Comparison of ENCODE assay signal across 8 cellular contexts in the genomic region with DNA sequence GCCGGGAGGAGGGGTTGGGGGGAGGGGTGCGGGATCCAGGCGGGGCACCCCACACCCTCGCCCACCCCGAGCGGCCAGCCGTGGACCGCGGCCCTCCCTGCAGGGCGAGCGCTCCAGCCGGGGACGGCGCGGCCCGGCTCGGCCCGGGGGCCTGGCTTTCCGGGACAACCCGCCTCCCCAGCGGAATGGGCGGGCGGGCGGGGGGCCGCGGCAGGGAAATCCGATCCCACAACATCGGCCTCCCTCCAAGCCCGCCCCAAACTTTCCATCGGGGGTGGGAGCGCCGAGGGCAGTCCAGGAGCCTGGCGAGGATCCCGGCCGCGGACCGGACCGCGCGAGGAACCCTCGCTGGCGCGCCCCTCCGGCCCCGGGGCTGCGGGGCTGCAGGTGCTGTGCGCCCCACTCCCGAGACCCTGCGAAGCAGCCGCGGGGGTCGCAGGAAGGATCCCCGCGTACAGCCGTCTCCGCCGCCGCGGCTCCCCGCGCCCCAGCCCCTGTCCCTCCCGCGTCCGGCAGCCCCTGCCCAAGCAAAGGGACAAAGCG. TPM values are rescaled to one million over a fixed set of nuclear protein-coding genes. Genes with fewer than 3 reads are reported as not detected.
DNase-seq lines count a peak whose midpoint lies in the region; ATAC-seq, FAIRE-seq and TF ChIP-seq lines count a peak whose summit lies in the region.

No MANE protein-coding gene starts in this region.

- H3K9me3 ChIP-seq in A549: no peaks in the 10 kb centered on the region
- H3K9me3 ChIP-seq in keratinocyte (ENCODE audit: control insufficient read depth, low read depth, low read length): no peaks in the 10 kb centered on the region

- H3K79me2 ChIP-seq in keratinocyte (ENCODE audit: control insufficient read depth, insufficient read depth, low read length): peaks cover 9% of the 10 kb centered on the region

- peak overlapping the region; percentile 3 for H2AFZ ChIP-seq in keratinocyte (ENCODE audit: control insufficient read depth, low read length)

- WGBS in A549 (ENCODE audit: missing lambda C conversion rate): no CpG with 5 or more reads among the region's 65 CpGs

- H3K36me3 ChIP-seq in keratinocyte (ENCODE audit: control insufficient read depth in 2 of 2, extremely low read depth in 1 of 2, insufficient read depth in 2 of 2, low read length in 2 of 2): peaks cover 16 to 20% of the 10 kb centered on the region in 2 experiments

- TF ChIP-seq EP300 in A549 (IDR thresholded peaks at IDR 0.05): no peak

- dilution Hi-C loops in keratinocyte (cut with MboI; ENCODE audit: extremely low pct_ligation_motif_present, low sequenced_read_pairs): no loop called here

- no peak for TF ChIP-seq POLR2A in A549 (IDR thresholded peaks at IDR 0.05; ENCODE audit: low read length)
- TF ChIP-seq POLR2A in NB4 (IDR thresholded peaks at IDR 0.05; ENCODE audit: extremely low read depth, insufficient read length): no peak

- peaks cover 13% of the 10 kb centered on the region for H3K4me1 ChIP-seq in A549
- peaks cover 38% of the 10 kb centered on the region for H3K4me1 ChIP-seq in keratinocyte (ENCODE audit: control insufficient read depth, extremely low read depth, insufficient read depth, low read length)

- peak; percentile 39 to 50 for ATAC-seq in A549
- peak; percentile 14 for ATAC-seq in GM18502 (IDR thresholded peaks at IDR 0.05; ENCODE audit: poor library complexity, unreplicated experiment)
- ATAC-seq in stimulated activated effector memory CD8-positive, alpha-beta T cell treated with anti-CD3 and anti-CD28 coated beads, Interleukin-12 subunit alpha, Interleukin-12 subunit beta, amount 100 ng/mL, for 72 hours: no peak

- TF ChIP-seq RAD21 in A549 (conservative IDR thresholded peaks at IDR 0.05 in 1 of 2, IDR thresholded peaks at IDR 0.05 in 1 of 2): no peak

- POLR2A ChIA-PET in A549 (lab: Yijun Ruan, JAX): interaction anchor here (0.6 to 1.5 kb wide), 5 partner anchors 11 to 231 kb away, joined by 3 to 30 read pairs (median 4); a partner anchor contains a TSS

- H4K20me1 ChIP-seq in keratinocyte (ENCODE audit: control insufficient read depth, extremely low read depth, insufficient read depth, low read length): no peaks in the 10 kb centered on the region

- DNase-seq in A549 (ENCODE audit: low read depth in 1 of 2, low spot score in 1 of 2): peak in 1 of 2 experiments; percentile 35
- peak; percentile 50 for DNase-seq in NB4 (ENCODE audit: low read depth)
- DNase-seq in caudate nucleus (lab: John Stamatoyannopoulos, UW): peak in 44 of 61 donors; percentile 37 to 85 (median 66)
- DNase-seq in keratinocyte (ENCODE audit: low read depth, low spot score): no peak
- DNase-seq in stimulated activated effector memory CD8-positive, alpha-beta T cell treated with anti-CD3 and anti-CD28 coated beads, Interleukin-12 subunit alpha, Interleukin-12 subunit beta, amount 100 ng/mL, for 72 hours (ENCODE audit: low spot score in 2 of 2): no peak
- DNase-seq in GM19240 (ENCODE audit: insufficient read length, low spot score): no peak
- no peak for DNase-seq in GM19239 (ENCODE audit: insufficient read length, low spot score)

- H3K4me3 ChIP-seq in A549 (peak overlapping the region; percentile 100), NB4 (ENCODE audit: low read depth, low read length) (peak overlapping the region; percentile 73), keratinocyte (ENCODE audit: control insufficient read depth in 2 of 3, extremely low read depth in 1 of 3, insufficient read depth in 2 of 3, low read depth in 1 of 3, low read length in 3 of 3) (peak overlapping the region; percentile 75 to 90 (median 80))

- peaks cover 3% of the 10 kb centered on the region for H3K9me1 ChIP-seq in keratinocyte (ENCODE audit: control insufficient read depth, extremely low read depth, insufficient read depth, low read length)

- FAIRE-seq in A549 (lab: Jason Lieb, UNC) (no peak), keratinocyte (lab: Jason Lieb, UNC) (no peak), GM19239 (lab: Jason Lieb, UNC) (no peak)

- H3K9ac ChIP-seq in keratinocyte (ENCODE audit: control insufficient read depth, extremely low read depth, insufficient read depth, low read length): peak overlapping the region; percentile 60

- no peak overlapping the region for H3K27ac Mint-ChIP-seq in stimulated activated effector memory CD8-positive, alpha-beta T cell treated with anti-CD3 and anti-CD28 coated beads, Interleukin-12 subunit alpha, Interleukin-12 subunit beta, amount 100 ng/mL, for 72 hours

- no peaks in the 10 kb centered on the region for H3K9me3 Mint-ChIP-seq in stimulated activated effector memory CD8-positive, alpha-beta T cell treated with anti-CD3 and anti-CD28 coated beads, Interleukin-12 subunit alpha, Interleukin-12 subunit beta, amount 100 ng/mL, for 72 hours

- peak overlapping the region; percentile 99 to 100 for H3K27ac ChIP-seq in A549
- H3K27ac ChIP-seq in caudate nucleus (ENCODE audit: low read depth, low read length): peak overlapping the region; percentile 94
- H3K27ac ChIP-seq in keratinocyte (ENCODE audit: control insufficient read depth, insufficient read depth, low read length): no peak overlapping the region

- H3K4me3 Mint-ChIP-seq in stimulated activated effector memory CD8-positive, alpha-beta T cell treated with anti-CD3 and anti-CD28 coated beads, Interleukin-12 subunit alpha, Interleukin-12 subunit beta, amount 100 ng/mL, for 72 hours: peak overlapping the region; percentile 81

- H3K4me2 ChIP-seq in A549 (peak overlapping the region; percentile 90), keratinocyte (ENCODE audit: control insufficient read depth, extremely low read depth, insufficient read depth, low read depth, low read length) (peak overlapping the region; percentile 93)

- peaks cover 43% of the 10 kb centered on the region for H3K4me1 Mint-ChIP-seq in stimulated activated effector memory CD8-positive, alpha-beta T cell treated with anti-CD3 and anti-CD28 coated beads, Interleukin-12 subunit alpha, Interleukin-12 subunit beta, amount 100 ng/mL, for 72 hours

- CTCF ChIA-PET in A549 (lab: Yijun Ruan, JAX): interaction anchor here (0.6 to 4.2 kb wide), 22 partner anchors 10 to 319 kb away, joined by 3 to 54 read pairs (median 6); a partner anchor contains a TSS

- H3K36me3 Mint-ChIP-seq in stimulated activated effector memory CD8-positive, alpha-beta T cell treated with anti-CD3 and anti-CD28 coated beads, Interleukin-12 subunit alpha, Interleukin-12 subunit beta, amount 100 ng/mL, for 72 hours: peaks cover 29% of the 10 kb centered on the region

- no peak; the same call in none of the 3 replicates for TF ChIP-seq CTCF in A549 (IDR thresholded peaks at IDR 0.05)
- no peak for TF ChIP-seq CTCF in NB4 (IDR thresholded peaks at IDR 0.05; ENCODE audit: low read depth, low read length)
- no peak for TF ChIP-seq CTCF in keratinocyte (optimal IDR thresholded peaks at IDR 0.05 in 1 of 3, IDR thresholded peaks at IDR 0.05 in 1 of 3, conservative IDR thresholded peaks at IDR 0.05 in 1 of 3; ENCODE audit: extremely low read depth in 1 of 3, insufficient read depth in 2 of 3, low read length in 3 of 3)

- no peaks in the 10 kb centered on the region for H3K27me3 ChIP-seq in keratinocyte (ENCODE audit: control insufficient read depth, extremely low read depth, insufficient read depth, low read length)

RNA-seq across cellular contexts. Expression of a gene that starts 0.5 kb away (rescaled TPM):
- polyA plus RNA-seq in A549 (2011; rRNA removed): 11.0 and 16.4 TPM in 2 replicates
- 14.2 and 18.5 TPM in 2 replicates for polyA plus RNA-seq in A549 (2012; cell fraction: cytosol; rRNA removed)
- 55.6 and 61.2 TPM in 2 replicates for polyA plus RNA-seq in A549 (2012; cell fraction: nucleus; rRNA removed)
- 12.3 to 15.1 TPM (median 14.4 TPM) in 3 replicates for polyA plus RNA-seq in A549 (2017; fragmentation: RNase III; extraction: RNeasy Plus Mini Kit Qiagen cat#74134 plus additional on column Dnase treatment)
- 21.6 and 27.6 TPM in 2 replicates for polyA minus RNA-seq in A549 (2011; rRNA and poly(A)+ RNA removed)
- polyA plus RNA-seq in keratinocyte: 6.9 to 10.2 TPM (median 7.5 TPM) in 3 replicates
- polyA plus RNA-seq in keratinocyte (2011; ENCODE audit: low read depth): 1.2 TPM
- polyA plus RNA-seq in keratinocyte (2011; cell fraction: cytosol; rRNA removed): 2.3 and 3.0 TPM in 2 replicates
- 19.8 and 21.2 TPM in 2 replicates for polyA plus RNA-seq in keratinocyte (2011; cell fraction: nucleus; rRNA removed)
- polyA plus RNA-seq in keratinocyte (2012; ENCODE audit: low replicate concordance): 5.2 and 6.3 TPM in 2 replicates
- 12.4 to 21.9 TPM (median 13.6 TPM) in 3 replicates for polyA minus RNA-seq in keratinocyte
- 8.4 TPM for polyA minus RNA-seq in keratinocyte (2011; cell fraction: cytosol; rRNA and poly(A)+ RNA removed)
- polyA minus RNA-seq in keratinocyte (2011; cell fraction: nucleus; rRNA and poly(A)+ RNA removed): 18.9 and 19.0 TPM in 2 replicates

RNA-seq across cellular contexts. Expression of a gene that starts 11.5 kb away (rescaled TPM):
- polyA plus RNA-seq in A549 (2011; rRNA removed) (6.3 and 6.4 TPM in 2 replicates), A549 (2017; fragmentation: RNase III; extraction: RNeasy Plus Mini Kit Qiagen cat#74134 plus additional on column Dnase treatment) (16.4 to 16.5 TPM (median 16.5 TPM) in 3 replicates), keratinocyte (6.6 to 8.3 TPM (median 7.2 TPM) in 3 replicates)
- polyA plus RNA-seq in A549 (2012; cell fraction: cytosol; rRNA removed): 20.8 and 24.3 TPM in 2 replicates
- 27.9 and 33.4 TPM in 2 replicates for polyA plus RNA-seq in A549 (2012; cell fraction: nucleus; rRNA removed)
- 4.3 and 6.2 TPM in 2 replicates for polyA minus RNA-seq in A549 (2011; rRNA and poly(A)+ RNA removed)
- polyA plus RNA-seq in keratinocyte (2011; ENCODE audit: low read depth): 2.0 TPM
- polyA plus RNA-seq in keratinocyte (2011; cell fraction: cytosol; rRNA removed): 3.3 and 5.3 TPM in 2 replicates
- 4.3 and 5.6 TPM in 2 replicates for polyA plus RNA-seq in keratinocyte (2011; cell fraction: nucleus; rRNA removed)
- 4.1 and 11.5 TPM in 2 replicates for polyA plus RNA-seq in keratinocyte (2012; ENCODE audit: low replicate concordance)
- 2.5 to 7.1 TPM (median 4.6 TPM) in 3 replicates for polyA minus RNA-seq in keratinocyte
- 3.1 TPM for polyA minus RNA-seq in keratinocyte (2011; cell fraction: cytosol; rRNA and poly(A)+ RNA removed)
- 3.3 and 4.8 TPM in 2 replicates for polyA minus RNA-seq in keratinocyte (2011; cell fraction: nucleus; rRNA and poly(A)+ RNA removed)

RNA-seq across cellular contexts. Expression of a gene that starts 25.5 kb away (rescaled TPM):
- polyA plus RNA-seq in A549 (2011; rRNA removed): 1.6 and 1.9 TPM in 2 replicates
- 2.4 and 3.1 TPM in 2 replicates for polyA plus RNA-seq in A549 (2012; cell fraction: cytosol; rRNA removed)
- polyA plus RNA-seq in A549 (2012; cell fraction: nucleus; rRNA removed): 23.4 and 25.4 TPM in 2 replicates
- 2.1 to 2.5 TPM (median 2.4 TPM) in 3 replicates for polyA plus RNA-seq in A549 (2017; fragmentation: RNase III; extraction: RNeasy Plus Mini Kit Qiagen cat#74134 plus additional on column Dnase treatment)
- 3.5 and 3.8 TPM in 2 replicates for polyA minus RNA-seq in A549 (2011; rRNA and poly(A)+ RNA removed)
- 0.39 to 2.0 TPM (median 1.4 TPM) in 3 replicates for polyA plus RNA-seq in keratinocyte
- polyA plus RNA-seq in keratinocyte (2011; ENCODE audit: low read depth): 2.3 TPM
- polyA plus RNA-seq in keratinocyte (2011; cell fraction: cytosol; rRNA removed): 0.52 and 0.55 TPM in 2 replicates
- polyA plus RNA-seq in keratinocyte (2011; cell fraction: nucleus; rRNA removed): 6.2 and 7.5 TPM in 2 replicates
- 0.87 and 1.1 TPM in 2 replicates for polyA plus RNA-seq in keratinocyte (2012; ENCODE audit: low replicate concordance)
- polyA minus RNA-seq in keratinocyte: 0.30 to 2.5 TPM (median 1.4 TPM) in 3 replicates
- polyA minus RNA-seq in keratinocyte (2011; cell fraction: cytosol; rRNA and poly(A)+ RNA removed): not detected
- 1.5 and 4.1 TPM in 2 replicates for polyA minus RNA-seq in keratinocyte (2011; cell fraction: nucleus; rRNA and poly(A)+ RNA removed)

RNA-seq across cellular contexts. Expression of a gene that starts 53.3 kb away (rescaled TPM):
- polyA plus RNA-seq in A549 (2011; rRNA removed) (11.8 and 13.6 TPM in 2 replicates), A549 (2017; fragmentation: RNase III; extraction: RNeasy Plus Mini Kit Qiagen cat#74134 plus additional on column Dnase treatment) (13.2 to 15.3 TPM (median 14.1 TPM) in 3 replicates), keratinocyte (2.3 to 3.1 TPM (median 2.6 TPM) in 3 replicates)
- polyA plus RNA-seq in A549 (2012; cell fraction: cytosol; rRNA removed): 21.7 and 24.2 TPM in 2 replicates
- polyA plus RNA-seq in A549 (2012; cell fraction: nucleus; rRNA removed): 36.8 and 49.9 TPM in 2 replicates
- polyA minus RNA-seq in A549 (2011; rRNA and poly(A)+ RNA removed): 27.2 and 43.9 TPM in 2 replicates
- 2.1 TPM for polyA plus RNA-seq in keratinocyte (2011; ENCODE audit: low read depth)
- 1.4 and 1.7 TPM in 2 replicates for polyA plus RNA-seq in keratinocyte (2011; cell fraction: cytosol; rRNA removed)
- polyA plus RNA-seq in keratinocyte (2011; cell fraction: nucleus; rRNA removed): 7.0 and 8.3 TPM in 2 replicates
- polyA plus RNA-seq in keratinocyte (2012; ENCODE audit: low replicate concordance): 3.9 and 5.2 TPM in 2 replicates
- 5.6 to 11.6 TPM (median 10.5 TPM) in 3 replicates for polyA minus RNA-seq in keratinocyte
- 3.1 TPM for polyA minus RNA-seq in keratinocyte (2011; cell fraction: cytosol; rRNA and poly(A)+ RNA removed)
- 8.3 and 10.9 TPM in 2 replicates for polyA minus RNA-seq in keratinocyte (2011; cell fraction: nucleus; rRNA and poly(A)+ RNA removed)

Comparison
In these comparisons a context has a peak if more than half of its experiments do, and no peak if none do; other contexts are left out.
1. DNase-seq: peak in NB4 (single experiment) and caudate nucleus (44 of 61); none in keratinocyte (single experiment), stimulated activated effector memory CD8-positive, alpha-beta T cell treated with anti-CD3 and anti-CD28 coated beads, Interleukin-12 subunit alpha, Interleukin-12 subunit beta, amount 100 ng/mL, for 72 hours (0 of 2), GM19240 (single experiment) and GM19239 (single experiment).
2. Peak in every context shown above with its lines, with median percentiles within 50 percentile points of each other: H3K4me3 ChIP-seq.